ENCODE assay signal across 8 cellular contexts in genomic region chr11:75342966-75343870, GRCh38.
A peak's percentile ranks its signal among the peaks of the same experiment; 100 is the strongest.
DNase-seq lines count a peak whose midpoint lies in the region; ATAC-seq and TF ChIP-seq lines count a peak whose summit lies in the region.

No MANE protein-coding gene starts in this region.

- peak overlapping the region; percentile 21 for H3K27ac Mint-ChIP-seq in T-helper 1 cell treated with Interleukin-12 subunit alpha and Interleukin-12 subunit beta and Interleukin-4 antibody, amounts not matched to agents 30 μg/mL and 1 μg/mL, for 36 hours

- no peak overlapping the region for H3K4me3 Mint-ChIP-seq in T-helper 1 cell treated with Interleukin-12 subunit alpha and Interleukin-12 subunit beta and Interleukin-4 antibody, amounts not matched to agents 30 μg/mL and 1 μg/mL, for 36 hours

- H3K36me3 Mint-ChIP-seq in T-helper 1 cell treated with Interleukin-12 subunit alpha and Interleukin-12 subunit beta and Interleukin-4 antibody, amounts not matched to agents 30 μg/mL and 1 μg/mL, for 36 hours (ENCODE audit: low read depth): peaks cover 8% of the 10 kb centered on the region

- TF ChIP-seq CTCF in fibroblast of mammary gland (conservative IDR thresholded peaks at IDR 0.05; ENCODE audit: control insufficient read depth, insufficient read depth, low read depth, low read length): no peak

- H3K27ac ChIP-seq in skin epidermis: peak overlapping the region in 14 of 21 experiments; percentile 2 to 88 (median 61)

- no peak for DNase-seq in T-helper 1 cell
- DNase-seq in NCI-H82 treated with DMSO at 0.1 percent for 48 hours (lab: John Stamatoyannopoulos, UW; ENCODE audit: unreplicated experiment): peak; percentile 91
- DNase-seq in fibroblast of mammary gland (ENCODE audit: low read depth): peak; percentile 66
- DNase-seq in NCI-H446 (lab: John Stamatoyannopoulos, UW): no peak
- no peak for DNase-seq in central memory CD4-positive, alpha-beta T cell

- H3K4me3 ChIP-seq in fibroblast of mammary gland (ENCODE audit: control insufficient read depth, low read depth, low read length): no peak overlapping the region
- H3K4me3 ChIP-seq in skin epidermis: no peak overlapping the region

- H3K9me3 Mint-ChIP-seq in T-helper 1 cell treated with Interleukin-12 subunit alpha and Interleukin-12 subunit beta and Interleukin-4 antibody, amounts not matched to agents 30 μg/mL and 1 μg/mL, for 36 hours: no peaks in the 10 kb centered on the region

- no peak for ATAC-seq in HG02642 (IDR thresholded peaks at IDR 0.05; ENCODE audit: poor library complexity, unreplicated experiment)

- no peaks in the 10 kb centered on the region for H3K27me3 Mint-ChIP-seq in T-helper 1 cell treated with Interleukin-12 subunit alpha and Interleukin-12 subunit beta and Interleukin-4 antibody, amounts not matched to agents 30 μg/mL and 1 μg/mL, for 36 hours (ENCODE audit: low read depth)

- peaks cover 66% of the 10 kb centered on the region for H3K4me1 Mint-ChIP-seq in T-helper 1 cell treated with Interleukin-12 subunit alpha and Interleukin-12 subunit beta and Interleukin-4 antibody, amounts not matched to agents 30 μg/mL and 1 μg/mL, for 36 hours (ENCODE audit: low read depth)

Comparison
In these comparisons a context has a peak if more than half of its experiments do, and no peak if none do; other contexts are left out.
1. DNase-seq: peak in NCI-H82 treated with DMSO at 0.1 percent for 48 hours (single experiment) and fibroblast of mammary gland (single experiment); none in T-helper 1 cell (0 of 5), NCI-H446 (0 of 2) and central memory CD4-positive, alpha-beta T cell (single experiment).